In the genomic region with DNA sequence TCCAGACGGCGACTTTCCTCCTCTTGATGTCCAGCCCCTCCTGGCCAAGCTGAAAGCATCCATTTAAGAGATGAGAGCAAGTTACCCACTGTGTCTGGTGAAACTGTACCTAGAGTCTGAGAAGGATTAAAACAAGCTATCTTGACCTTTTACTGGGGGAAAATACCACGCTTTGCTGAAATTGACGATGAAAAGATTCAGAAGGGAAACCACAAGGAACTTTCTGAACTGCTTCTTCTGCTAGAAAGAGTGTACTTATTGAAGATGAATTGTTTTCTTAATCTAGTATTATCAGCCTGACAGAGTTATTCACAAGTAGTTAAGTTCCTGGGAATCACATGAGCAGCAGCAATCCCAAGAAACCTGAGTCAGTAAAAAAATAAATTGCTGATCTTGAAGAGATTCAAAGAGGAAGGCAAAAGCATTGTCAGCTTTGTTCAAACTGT, we compare ENCODE assay signal across 14 cellular contexts. TPM values are rescaled to one million over a fixed set of nuclear protein-coding genes. Genes with fewer than 3 reads are reported as not detected.
DNase-seq lines count a peak whose midpoint lies in the region; ATAC-seq and TF ChIP-seq lines count a peak whose summit lies in the region.
"Had no signal": no experiment of that assay in that cellular context is flagged by ENCODE, and none has a peak within 500 bp of the region (broad histone marks: within the 10 kb centered on the region; RNA-seq: fewer than 3 reads in every experiment).

No MANE protein-coding gene starts in this region.

- H3K9me3 Mint-ChIP-seq in CD4-positive, alpha-beta T cell: no peaks in the 10 kb centered on the region
- H3K9me3 Mint-ChIP-seq in Caco-2 (ENCODE audit: unreplicated experiment): peaks cover 17% of the 10 kb centered on the region

- H3K27me3 ChIP-seq in CD4-positive, alpha-beta T cell (ENCODE audit: control insufficient read depth, insufficient read depth, low read length): no peaks in the 10 kb centered on the region
- H3K27me3 ChIP-seq in Caco-2 (replicated peaks; ENCODE audit: control insufficient read depth, insufficient read depth, low read length) (no peaks in the 10 kb centered on the region), esophagus muscularis mucosa (no peaks in the 10 kb centered on the region)
- H3K27me3 ChIP-seq: body of pancreas had no signal

- no peak for TF ChIP-seq POLR2A in esophagus muscularis mucosa (IDR thresholded peaks at IDR 0.05; ENCODE audit: low read depth)

- peaks cover 10% of the 10 kb centered on the region for H3K27me3 Mint-ChIP-seq in CD4-positive, alpha-beta T cell
- H3K27me3 Mint-ChIP-seq in Caco-2 (ENCODE audit: insufficient read depth, unreplicated experiment): peaks cover 5% of the 10 kb centered on the region

- no peak for TF ChIP-seq EP300 in esophagus muscularis mucosa (IDR thresholded peaks at IDR 0.05)

- H3K4me1 ChIP-seq in Caco-2 (no peaks in the 10 kb centered on the region), esophagus muscularis mucosa (no peaks in the 10 kb centered on the region)

- peak overlapping the region; percentile 66 for H3K27ac Mint-ChIP-seq in CD4-positive, alpha-beta T cell
- no peak overlapping the region for H3K27ac Mint-ChIP-seq in Caco-2 (ENCODE audit: unreplicated experiment)
- H3K27ac Mint-ChIP-seq: T-helper 17 cell had no signal

- H3K27ac ChIP-seq in CD4-positive, alpha-beta T cell (ENCODE audit: low read depth, low read length): no peak overlapping the region
- H3K27ac ChIP-seq in esophagus muscularis mucosa (replicated peaks in 1 of 4): peak overlapping the region in 1 of 4 donors; percentile 7

- peaks cover 26% of the 10 kb centered on the region for H3K4me1 Mint-ChIP-seq in CD4-positive, alpha-beta T cell (ENCODE audit: low read depth)
- no peaks in the 10 kb centered on the region for H3K4me1 Mint-ChIP-seq in Caco-2 (ENCODE audit: low read depth, unreplicated experiment)

- POLR2A ChIA-PET in CD4-positive, alpha-beta T cell (lab: Charles Lee): no interaction called here
- POLR2A ChIA-PET in Caco-2 (lab: Charles Lee): no interaction called here

- no peak for DNase-seq in CD4-positive, alpha-beta T cell
- DNase-seq in left lobe of liver (ENCODE audit: low spot score) (no peak), AG20443 (ENCODE audit: low spot score) (no peak), Caco-2 (no peak), GDM1 (lab: John Stamatoyannopoulos, UW) (no peak), esophagus muscularis mucosa (ENCODE audit: extremely low spot score) (no peak)
- DNase-seq: body of pancreas; NK-92 treated with Interleukin-12 subunit alpha and Interleukin-12 subunit beta, amount 100 ng/mL, for 24 hours; T-helper 17 cell had no signal

- H3K36me3 ChIP-seq in Caco-2 (ENCODE audit: control insufficient read depth, insufficient read depth, low read length) (no peaks in the 10 kb centered on the region), esophagus muscularis mucosa (no peaks in the 10 kb centered on the region)

- H3K4me3 ChIP-seq in Caco-2 (ENCODE audit: low read depth, low read length): no peak overlapping the region
- no peak overlapping the region for H3K4me3 ChIP-seq in esophagus muscularis mucosa
- H3K4me3 ChIP-seq: body of pancreas, skin epidermis had no signal

- CTCF ChIA-PET in CD4-positive, alpha-beta T cell (lab: Charles Lee): no interaction called here
- CTCF ChIA-PET in Caco-2 (lab: Charles Lee): no interaction called here

- BruUV-seq in Caco-2 (replicated peaks; lab: Mats Ljungman, UMichigan): no TSS peak

- peak overlapping the region; percentile 70 for H3K4me3 Mint-ChIP-seq in CD4-positive, alpha-beta T cell
- H3K4me3 Mint-ChIP-seq in Caco-2 (ENCODE audit: unreplicated experiment): no peak overlapping the region
- H3K4me3 Mint-ChIP-seq: T-helper 17 cell had no signal

- ATAC-seq in CD4-positive, alpha-beta T cell (ENCODE audit: poor library complexity): no peak
- ATAC-seq in GM19043 (IDR thresholded peaks at IDR 0.05; ENCODE audit: low read depth, unreplicated experiment) (peak; percentile 54), HG03520 (IDR thresholded peaks at IDR 0.05; ENCODE audit: unreplicated experiment) (peak; percentile 37), left lobe of liver (peak; percentile 34)
- ATAC-seq: body of pancreas, T-helper 17 cell had no signal

- H3K9me3 ChIP-seq in CD4-positive, alpha-beta T cell (ENCODE audit: control insufficient read depth, low read length): no peaks in the 10 kb centered on the region
- H3K9me3 ChIP-seq in Caco-2: peaks cover 3% of the 10 kb centered on the region; the same call in 1 of the 2 replicates
- H3K9me3 ChIP-seq in esophagus muscularis mucosa: no peaks in the 10 kb centered on the region
- H3K9me3 ChIP-seq: body of pancreas had no signal

- 61% methylated on average over 4 of the region's 4 CpGs for WGBS in esophagus muscularis mucosa

- no peak for TF ChIP-seq CTCF in CD4-positive, alpha-beta T cell (IDR thresholded peaks at IDR 0.05)
- TF ChIP-seq CTCF in Caco-2 (IDR thresholded peaks at IDR 0.05; ENCODE audit: insufficient read depth in 1 of 2, low read depth in 1 of 2, low read length in 1 of 2, severe bottlenecking in 1 of 2, unreplicated experiment in 1 of 2) (no peak), esophagus muscularis mucosa (IDR thresholded peaks at IDR 0.05) (no peak)

- H3K36me3 Mint-ChIP-seq in CD4-positive, alpha-beta T cell (ENCODE audit: low read depth): no peaks in the 10 kb centered on the region
- H3K36me3 Mint-ChIP-seq in Caco-2 (ENCODE audit: insufficient read depth, unreplicated experiment): no peaks in the 10 kb centered on the region

- intact Hi-C loops in CD4-positive, alpha-beta T cell (cut with DNase I, micrococcal nuclease): no loop called here
- intact Hi-C loops in Caco-2 (cut with micrococcal nuclease; ENCODE audit: unreplicated experiment): no loop called here
- intact Hi-C loops in esophagus muscularis mucosa (cut with DNase I): loop anchor here (10.0 kb wide), 1 partner anchor 371 kb away; no protein-coding TSS in a partner anchor

RNA-seq across cellular contexts. Expression of a gene that starts 13.1 kb away (rescaled TPM):
- 1 to 10 TPM; 3.3 TPM for total RNA-seq in CD4-positive, alpha-beta T cell
- total RNA-seq in left lobe of liver (37.7 TPM), Caco-2 (2022) (not detected in 2 replicates), esophagus muscularis mucosa (100 to 1,000 TPM in 1 of 4 donors, 10 to 100 TPM in 3; 47.4 to 143 (median 58.3) TPM)
- total RNA-seq: epithelial cell of proximal tubule, myocyte had no signal

RNA-seq across cellular contexts. Expression of a gene that starts 47.0 kb away (rescaled TPM):
- not detected for total RNA-seq in CD4-positive, alpha-beta T cell
- total RNA-seq in left lobe of liver (2.3 TPM), Caco-2 (2022) (not detected in 2 replicates), esophagus muscularis mucosa (1 to 10 TPM in 3 of 4 donors, under 1 TPM in 1; 0.91 to 7.9 (median 2.8) TPM)
- total RNA-seq: body of pancreas, epithelial cell of proximal tubule, myocyte had no signal
